ENCODE assay signal across 28 cellular contexts in genomic region chr1:38528600-38528999, GRCh38.
"Had no signal": no experiment of that assay in that cellular context is flagged by ENCODE, and none has a peak within 500 bp of the region (broad histone marks: within the 10 kb centered on the region; RNA-seq: fewer than 3 reads in every experiment).

No MANE protein-coding gene starts in this region.

- H3K4me1 ChIP-seq: prostate gland, right atrium auricular region, tibial nerve had no signal

- H3K4me3 ChIP-seq: cardiac muscle cell, ovary, prostate gland, right atrium auricular region, spleen, tibial nerve had no signal

- H3K9me3 Mint-ChIP-seq: activated T-cell treated with anti-CD3 and anti-CD28 coated beads, Interleukin-2, amount 50 U/mL, for 24 hours; activated T-helper 2 cell treated with anti-CD3 and anti-CD28 coated beads, Interferon-gamma antibody, Interleukin-2, Interleukin-4, amounts not matched to agents 10 μg/mL and 5 μg/mL and 100 μg/mL, durations not matched to agents 14 hours and 24 hours and 36 hours; dendritic cell treated with granulocyte-macrophage colony-stimulating factor and Interleukin-4, amounts not matched to agents 40 ng/mL and 50 ng/mL, for 4 days; nephron had no signal

- H3K4me3 Mint-ChIP-seq: activated naive CD8-positive, alpha-beta T cell; activated T-cell treated with anti-CD3 and anti-CD28 coated beads, Interleukin-2, amount 50 U/mL, for 24 hours; dendritic cell treated with granulocyte-macrophage colony-stimulating factor and Interleukin-4, amounts not matched to agents 40 ng/mL and 50 ng/mL, for 4 days; nephron; T-helper 17 cell had no signal

- H3K9me3 ChIP-seq: neutrophil, ovary, prostate gland, right atrium auricular region, spleen, tibial nerve had no signal

- DNase-seq: activated CD8-positive, alpha-beta memory T cell treated with anti-CD3 and anti-CD28 coated beads for 24 hours; activated CD8-positive, alpha-beta memory T cell treated with anti-CD3 and anti-CD28 coated beads, Interleukin-2, amount 50 U/mL, for 4 hours; activated naive CD4-positive, alpha-beta T cell; activated T-cell treated with anti-CD3 and anti-CD28 coated beads, Interleukin-2, amount 50 U/mL, for 24 hours; amygdala; effector CD4-positive, alpha-beta T cell; hippocampal formation; left ventricle myocardium superior; mesenchymal stem cell; ovary; spleen; stimulated activated CD4-positive, alpha-beta T cell treated with anti-CD3 and anti-CD28 coated beads, Interleukin-4, amount 100 ng/mL, for 24 hours; stimulated activated naive CD8-positive, alpha-beta T cell treated with anti-CD3 and anti-CD28 coated beads, Interleukin-15, Interleukin-2, amounts not matched to agents 100 U/mL and 50 U/mL, for 24 hours; SW 1271; T-helper 17 cell had no signal

- H3K27ac Mint-ChIP-seq: activated naive CD8-positive, alpha-beta T cell; activated T-cell treated with anti-CD3 and anti-CD28 coated beads, Interleukin-2, amount 50 U/mL, for 24 hours; activated T-helper 2 cell treated with anti-CD3 and anti-CD28 coated beads, Interferon-gamma antibody, Interleukin-2, Interleukin-4, amounts not matched to agents 10 μg/mL and 5 μg/mL and 100 μg/mL, durations not matched to agents 14 hours and 24 hours and 36 hours; dendritic cell treated with granulocyte-macrophage colony-stimulating factor and Interleukin-4, amounts not matched to agents 40 ng/mL and 50 ng/mL, for 4 days; nephron had no signal

- H3K27ac ChIP-seq: cardiac muscle cell, neutrophil, ovary, prostate gland, right atrium auricular region, spleen, tibial nerve had no signal

- FAIRE-seq: frontal cortex, urothelium cell line had no signal

- H3K36me3 ChIP-seq: cardiac muscle cell, neutrophil, ovary, prostate gland, right atrium auricular region, spleen, tibial nerve had no signal

- ATAC-seq: activated CD4-positive, CD25-positive, alpha-beta regulatory T cell treated with anti-CD3 and anti-CD28 coated beads, Interleukin-2, amount 50 U/mL, for 24 hours; esophagus mucosa; left ventricle myocardium superior; stimulated activated naive CD8-positive, alpha-beta T cell treated with anti-CD3 and anti-CD28 coated beads, Interleukin-15, Interleukin-2, amounts not matched to agents 100 U/mL and 50 U/mL, for 24 hours; T-helper 17 cell had no signal

- H3K27me3 ChIP-seq: cardiac muscle cell, ovary, right atrium auricular region had no signal

- H3K36me3 Mint-ChIP-seq: activated naive CD8-positive, alpha-beta T cell had no signal
